Comparison of ENCODE assay signal across 1 cellular context in genomic region chr21:32748529-32748928, GRCh38.
TF ChIP-seq lines count a peak whose summit lies in the region.

No MANE protein-coding gene starts in this region.

TF ChIP-seq in HepG2, 621 proteins besides CTCF, POLR2A, EP300 and RAD21 (continued from another document):
- TF ChIP-seq ATF7 (IDR thresholded peaks at IDR 0.05) (no peak), ATF7 (CRISPR knock-in tag; IDR thresholded peaks at IDR 0.05) (no peak), SIX1 (CRISPR knock-in tag; IDR thresholded peaks at IDR 0.05; ENCODE audit: borderline replicate concordance) (peak; percentile 59; the same call in 1 of the 2 replicates), SIX4 (CRISPR knock-in tag; IDR thresholded peaks at IDR 0.05) (peak; percentile 78; the same call in 1 of the 2 replicates), NBN (conservative IDR thresholded peaks at IDR 0.05) (no peak), PLRG1 (conservative IDR thresholded peaks at IDR 0.05) (no peak)
TF ChIP-seq in HepG2: peak in this region for 2.
